Comparison of ENCODE assay signal across 9 cellular contexts in genomic region chr6:34671362-34671761, GRCh38. TPM values are rescaled to one million over a fixed set of nuclear protein-coding genes. Genes with fewer than 3 reads are reported as not detected.
DNase-seq lines count a peak whose midpoint lies in the region; ATAC-seq and TF ChIP-seq lines count a peak whose summit lies in the region.
"Had no signal": no experiment of that assay in that cellular context is flagged by ENCODE, and none has a peak within 500 bp of the region (broad histone marks: within the 10 kb centered on the region; RNA-seq: fewer than 3 reads in every experiment).

No MANE protein-coding gene starts in this region.

- no peak for TF ChIP-seq EP300 in sigmoid colon (IDR thresholded peaks at IDR 0.05)

- no peaks in the 10 kb centered on the region for H3K9me3 ChIP-seq in effector memory CD4-positive, alpha-beta T cell (ENCODE audit: control insufficient read depth, low read length)
- no peaks in the 10 kb centered on the region for H3K9me3 ChIP-seq in sigmoid colon
- H3K9me3 ChIP-seq: pancreas had no signal

- WGBS in sigmoid colon, 2 donors: 67 to 86% methylated on average over 1 of the region's 1 CpG

- no peak for TF ChIP-seq POLR2A in sigmoid colon (IDR thresholded peaks at IDR 0.05)

- peaks cover 46% of the 10 kb centered on the region for H3K4me1 ChIP-seq in effector memory CD4-positive, alpha-beta T cell (ENCODE audit: control insufficient read depth, insufficient read depth, low read length, poor library complexity, severe bottlenecking)
- peaks cover 0 to 38% (median 26%) of the 10 kb centered on the region in 4 donors for H3K4me1 ChIP-seq in sigmoid colon

- intact Hi-C loops in sigmoid colon (cut with DNase I): no loop called here

- no peak for TF ChIP-seq CTCF in sigmoid colon (IDR thresholded peaks at IDR 0.05)

- H3K36me3 ChIP-seq in effector memory CD4-positive, alpha-beta T cell (ENCODE audit: control insufficient read depth, insufficient read depth, low read length): no peaks in the 10 kb centered on the region
- no peaks in the 10 kb centered on the region for H3K36me3 ChIP-seq in sigmoid colon
- H3K36me3 ChIP-seq: pancreas had no signal

- peak; percentile 38 for DNase-seq in EL
- peak; percentile 32 for DNase-seq in MV-4-11 (lab: John Stamatoyannopoulos, UW)
- DNase-seq in effector memory CD4-positive, alpha-beta T cell: no peak
- DNase-seq in sigmoid colon: no peak
- no peak for DNase-seq in activated effector memory CD4-positive, alpha-beta T cell treated with anti-CD3 and anti-CD28 coated beads, Interleukin-2, amount 50 U/mL, for 16 hours
- no peak for DNase-seq in stimulated activated naive CD4-positive, alpha-beta T cell (lab: John Stamatoyannopoulos, UW)
- DNase-seq: GOT3, pancreas had no signal

- H3K27me3 ChIP-seq in effector memory CD4-positive, alpha-beta T cell (replicated peaks; ENCODE audit: control insufficient read depth, insufficient read depth, low read length, poor library complexity, severe bottlenecking): no peaks in the 10 kb centered on the region
- no peaks in the 10 kb centered on the region for H3K27me3 ChIP-seq in sigmoid colon
- H3K27me3 ChIP-seq: pancreas had no signal

- no peak for ATAC-seq in GM18873 (IDR thresholded peaks at IDR 0.05; ENCODE audit: low FRiP score, unreplicated experiment)

- peak overlapping the region; percentile 84 for H3K27ac ChIP-seq in effector memory CD4-positive, alpha-beta T cell (ENCODE audit: insufficient read depth, low read length, poor library complexity, severe bottlenecking)
- H3K27ac ChIP-seq in sigmoid colon: peak overlapping the region in 3 of 4 donors; percentile 35 to 50 (median 35)

- H3K4me3 ChIP-seq in effector memory CD4-positive, alpha-beta T cell (ENCODE audit: insufficient read depth, low read depth, low read length, poor library complexity, severe bottlenecking): no peak overlapping the region
- no peak overlapping the region for H3K4me3 ChIP-seq in sigmoid colon
- H3K4me3 ChIP-seq: pancreas had no signal

RNA-seq across cellular contexts. Expression of gene ILRUN, which starts 25.2 kb away (rescaled TPM):
- total RNA-seq in sigmoid colon: 10 to 100 TPM; 56.3 to 79.3 (median 78.4) TPM
- polyA plus RNA-seq in sigmoid colon: 10 to 100 TPM; 35.4 to 62.7 (median 51.6) TPM

Comparison
In these comparisons a context has a peak if more than half of its experiments do, and no peak if none do; other contexts are left out.
1. DNase-seq: peak in EL (single experiment) and MV-4-11 (single experiment); none in effector memory CD4-positive, alpha-beta T cell (0 of 3), sigmoid colon (single experiment), activated effector memory CD4-positive, alpha-beta T cell treated with anti-CD3 and anti-CD28 coated beads, Interleukin-2, amount 50 U/mL, for 16 hours (single experiment) and stimulated activated naive CD4-positive, alpha-beta T cell (0 of 6).